ENCODE assay signal across 1 cellular context in the genomic region with DNA sequence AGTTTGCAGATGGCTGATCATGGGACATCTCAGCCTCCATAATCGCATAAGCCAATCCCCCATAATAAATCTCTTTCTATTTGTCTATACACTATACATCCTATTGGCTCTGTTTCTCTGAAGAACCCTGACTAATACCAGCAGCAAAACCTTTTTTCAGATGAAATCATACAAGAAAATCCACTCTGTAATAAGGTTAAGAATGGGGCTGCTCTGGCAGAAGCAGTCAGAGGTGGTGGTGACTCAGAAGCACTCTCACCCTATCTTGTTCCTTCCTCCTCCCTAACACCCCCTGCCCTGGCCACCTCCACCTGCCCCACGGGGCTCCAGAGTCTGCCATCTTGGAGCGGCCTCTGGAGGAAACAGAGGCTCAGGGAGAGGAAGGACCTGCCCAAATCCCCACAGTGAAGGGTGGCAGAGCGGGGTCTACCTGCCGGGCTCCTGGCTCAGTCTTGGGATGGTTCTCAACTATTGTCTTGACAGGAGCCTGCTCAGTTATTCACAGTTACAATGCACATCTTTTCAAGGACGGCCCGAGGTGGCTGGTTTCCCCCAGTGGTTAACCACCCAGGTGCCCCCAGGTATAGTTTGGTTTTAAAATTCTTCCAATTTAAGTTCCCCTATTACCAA.
TF ChIP-seq lines count a peak whose summit lies in the region.

No MANE protein-coding gene starts in this region.

TF ChIP-seq in IMR-90, 13 proteins besides CTCF, POLR2A, EP300 and RAD21:
- TF ChIP-seq CHD1 (IDR thresholded peaks at IDR 0.05; ENCODE audit: low read depth, low read length) (no peak), MAFK (IDR thresholded peaks at IDR 0.05; ENCODE audit: low read depth, low read length) (no peak), NFE2L2 (IDR thresholded peaks at IDR 0.05; ENCODE audit: low read depth, low read length) (no peak), CEBPB (IDR thresholded peaks at IDR 0.05; ENCODE audit: low read depth, low read length) (no peak), RCOR1 (IDR thresholded peaks at IDR 0.05; ENCODE audit: insufficient replicate concordance, low read length) (no peak), RFX5 (IDR thresholded peaks at IDR 0.05; ENCODE audit: low read depth, low read length) (no peak), FOS (IDR thresholded peaks at IDR 0.05; ENCODE audit: low read depth, low read length) (no peak), MAZ (IDR thresholded peaks at IDR 0.05; ENCODE audit: borderline replicate concordance, low read depth, low read length) (no peak), MXI1 (IDR thresholded peaks at IDR 0.05; ENCODE audit: borderline replicate concordance, low read depth, low read length) (no peak), BHLHE40 (IDR thresholded peaks at IDR 0.05; ENCODE audit: low read depth, low read length) (no peak), SMC3 (IDR thresholded peaks at IDR 0.05; ENCODE audit: low read depth, low read length) (no peak)
- TF ChIP-seq, protein P1, sequence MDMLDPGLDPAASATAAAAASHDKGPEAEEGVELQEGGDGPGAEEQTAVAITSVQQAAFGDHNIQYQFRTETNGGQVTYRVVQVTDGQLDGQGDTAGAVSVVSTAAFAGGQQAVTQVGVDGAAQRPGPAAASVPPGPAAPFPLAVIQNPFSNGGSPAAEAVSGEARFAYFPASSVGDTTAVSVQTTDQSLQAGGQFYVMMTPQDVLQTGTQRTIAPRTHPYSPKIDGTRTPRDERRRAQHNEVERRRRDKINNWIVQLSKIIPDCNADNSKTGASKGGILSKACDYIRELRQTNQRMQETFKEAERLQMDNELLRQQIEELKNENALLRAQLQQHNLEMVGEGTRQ (IDR thresholded peaks at IDR 0.05; ENCODE audit: low read depth, low read length): no peak
- TF ChIP-seq, protein P2, sequence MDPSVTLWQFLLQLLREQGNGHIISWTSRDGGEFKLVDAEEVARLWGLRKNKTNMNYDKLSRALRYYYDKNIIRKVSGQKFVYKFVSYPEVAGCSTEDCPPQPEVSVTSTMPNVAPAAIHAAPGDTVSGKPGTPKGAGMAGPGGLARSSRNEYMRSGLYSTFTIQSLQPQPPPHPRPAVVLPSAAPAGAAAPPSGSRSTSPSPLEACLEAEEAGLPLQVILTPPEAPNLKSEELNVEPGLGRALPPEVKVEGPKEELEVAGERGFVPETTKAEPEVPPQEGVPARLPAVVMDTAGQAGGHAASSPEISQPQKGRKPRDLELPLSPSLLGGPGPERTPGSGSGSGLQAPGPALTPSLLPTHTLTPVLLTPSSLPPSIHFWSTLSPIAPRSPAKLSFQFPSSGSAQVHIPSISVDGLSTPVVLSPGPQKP (IDR thresholded peaks at IDR 0.05; ENCODE audit: borderline replicate concordance, low read depth, low read length): no peak
TF ChIP-seq in IMR-90: peak in this region for 0.
